In the genomic region with DNA sequence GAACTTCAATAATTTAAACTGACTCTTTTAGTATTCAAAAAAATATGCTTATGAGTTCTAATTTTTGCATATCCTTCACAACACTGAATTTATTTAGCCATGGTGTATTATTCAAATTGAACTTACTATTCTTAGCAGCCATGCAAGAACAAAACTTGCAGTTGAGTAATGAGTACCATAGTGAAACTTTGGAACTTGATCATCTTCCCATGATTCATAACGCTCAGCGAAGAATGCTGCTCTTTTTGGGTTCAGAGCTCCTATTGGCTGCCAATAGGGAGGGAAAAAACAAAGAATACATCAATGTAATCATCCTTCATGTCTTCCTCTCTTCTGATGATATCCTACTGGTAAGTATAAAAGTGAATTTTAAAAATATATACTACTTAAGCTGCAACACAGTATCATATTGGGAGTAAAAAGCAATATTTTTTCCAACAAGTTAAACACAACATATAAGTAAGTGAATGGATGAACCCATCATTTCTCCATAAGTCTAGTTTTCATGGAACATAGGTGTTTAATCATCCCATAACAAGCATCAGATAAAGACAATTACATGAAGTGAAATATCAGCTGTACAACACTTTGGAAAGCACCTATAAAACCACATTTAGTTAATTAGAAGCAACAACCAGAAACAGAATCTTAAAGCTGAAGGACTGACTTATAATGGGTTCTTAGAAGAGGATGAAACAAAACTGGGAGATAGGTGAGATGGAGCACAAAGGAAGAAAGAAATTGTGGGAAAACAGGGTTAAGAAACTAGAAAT, we compare ENCODE assay signal across 21 cellular contexts.
DNase-seq lines count a peak whose midpoint lies in the region; ATAC-seq and TF ChIP-seq lines count a peak whose summit lies in the region.
"Had no signal": no experiment of that assay in that cellular context is flagged by ENCODE, and none has a peak within 500 bp of the region (broad histone marks: within the 10 kb centered on the region; RNA-seq: fewer than 3 reads in every experiment).

No MANE protein-coding gene starts in this region.

- no peak overlapping the region for H3K18ac ChIP-seq in mesendoderm (ENCODE audit: low read length)

- TF ChIP-seq CTCF in MCF 10A (IDR thresholded peaks at IDR 0.05; ENCODE audit: unreplicated experiment), result no peak

- H3K36me3 Mint-ChIP-seq in activated T-cell treated with anti-CD3 and anti-CD28 coated beads, Interleukin-2, amount 50 U/mL, for 4 hours (ENCODE audit: insufficient read depth), result peaks cover 33% of the 10 kb centered on the region
- H3K36me3 Mint-ChIP-seq in T-helper 2 cell treated with Interferon-gamma antibody and Interleukin-4, amounts not matched to agents 5 μg/mL and 100 μg/mL, for 36 hours (ENCODE audit: low read depth), result peaks cover 16% of the 10 kb centered on the region
- peaks cover 13% of the 10 kb centered on the region for H3K36me3 Mint-ChIP-seq in MCF 10A (ENCODE audit: insufficient read depth, unreplicated experiment)

- no peak overlapping the region for H3K4me2 ChIP-seq in mesendoderm (ENCODE audit: low read length)
- H3K4me2 ChIP-seq: BLaER1 treated with 17β-estradiol and CSF1 and Interleukin-3, amounts not matched to agents 10 nM and 100 nM had no signal

- no peak overlapping the region for H3K27ac Mint-ChIP-seq in T-helper 2 cell treated with Interferon-gamma antibody and Interleukin-4, amounts not matched to agents 5 μg/mL and 100 μg/mL, for 36 hours
- H3K27ac Mint-ChIP-seq in MCF 10A (ENCODE audit: low read depth, unreplicated experiment), result no peak overlapping the region
- H3K27ac Mint-ChIP-seq: IgD-negative memory B cell, progenitor cell of endocrine pancreas had no signal

- no CpG with 5 or more reads among the region's 2 CpGs for WGBS in mesendoderm (ENCODE audit: extremely low coverage, insufficient coverage, low lambda C conversion rate)

- CTCF ChIA-PET in MCF 10A (lab: Yijun Ruan, JAX), result no interaction called here

- H3K4me1 ChIP-seq in mesendoderm (ENCODE audit: control insufficient read depth, low read depth, low read length), result no peaks in the 10 kb centered on the region
- H3K4me1 ChIP-seq: BLaER1 treated with 17β-estradiol and CSF1 and Interleukin-3, amounts not matched to agents 10 nM and 100 nM; body of pancreas; left lung; suprapubic skin; upper lobe of right lung had no signal

- H3K9ac ChIP-seq in mesendoderm (ENCODE audit: low read length), result no peak overlapping the region
- H3K9ac ChIP-seq: BLaER1 treated with 17β-estradiol and CSF1 and Interleukin-3, amounts not matched to agents 10 nM and 100 nM had no signal

- no peak overlapping the region for H4K5ac ChIP-seq in mesendoderm (ENCODE audit: low read length)

- no peak overlapping the region for H3K4ac ChIP-seq in mesendoderm (ENCODE audit: low read depth, low read length)

- no TSS peak for BruUV-seq in MCF 10A (replicated peaks; lab: Mats Ljungman, UMichigan)

- intact Hi-C loops in MCF 10A (cut with micrococcal nuclease), result no loop called here

- no peak overlapping the region for H4K8ac ChIP-seq in mesendoderm (ENCODE audit: low read depth, low read length)

- no peak overlapping the region for H2AK5ac ChIP-seq in mesendoderm (ENCODE audit: low read length)

- no peaks in the 10 kb centered on the region for H3K9me3 Mint-ChIP-seq in activated T-cell treated with anti-CD3 and anti-CD28 coated beads, Interleukin-2, amount 50 U/mL, for 4 hours
- H3K9me3 Mint-ChIP-seq in T-helper 2 cell treated with Interferon-gamma antibody and Interleukin-4, amounts not matched to agents 5 μg/mL and 100 μg/mL, for 36 hours, result no peaks in the 10 kb centered on the region
- no peaks in the 10 kb centered on the region for H3K9me3 Mint-ChIP-seq in MCF 10A (ENCODE audit: unreplicated experiment)
- H3K9me3 Mint-ChIP-seq: IgD-negative memory B cell had no signal

- no peaks in the 10 kb centered on the region for H3K79me1 ChIP-seq in mesendoderm (ENCODE audit: low read length)

- no peaks in the 10 kb centered on the region for H3K27me3 Mint-ChIP-seq in activated T-cell treated with anti-CD3 and anti-CD28 coated beads, Interleukin-2, amount 50 U/mL, for 4 hours (ENCODE audit: low read depth)
- no peaks in the 10 kb centered on the region for H3K27me3 Mint-ChIP-seq in T-helper 2 cell treated with Interferon-gamma antibody and Interleukin-4, amounts not matched to agents 5 μg/mL and 100 μg/mL, for 36 hours (ENCODE audit: low read depth)
- no peaks in the 10 kb centered on the region for H3K27me3 Mint-ChIP-seq in MCF 10A (ENCODE audit: insufficient read depth, unreplicated experiment)
- H3K27me3 Mint-ChIP-seq: IgD-negative memory B cell, progenitor cell of endocrine pancreas had no signal

- no peaks in the 10 kb centered on the region for H3K36me3 ChIP-seq in mesendoderm (ENCODE audit: control insufficient read depth, insufficient read depth, low read length)
- H3K36me3 ChIP-seq: left lung, suprapubic skin, upper lobe of right lung had no signal

- no peak overlapping the region for H3K4me3 ChIP-seq in mesendoderm (ENCODE audit: low read length)
- H3K4me3 ChIP-seq: BLaER1 treated with 17β-estradiol and CSF1 and Interleukin-3, amounts not matched to agents 10 nM and 100 nM; body of pancreas; left lung; suprapubic skin; upper lobe of right lung had no signal

- POLR2A ChIA-PET in MCF 10A (lab: Yijun Ruan, JAX), result interaction anchor here (1.4 kb wide), 1 partner anchor 27 kb away, joined by 3 read pairs; no protein-coding TSS in a partner anchor

- H2BK15ac ChIP-seq in mesendoderm (replicated peaks; ENCODE audit: low read depth), result no peak overlapping the region

- DNase-seq in activated T-cell treated with anti-CD3 and anti-CD28 coated beads, Interleukin-2, amount 50 U/mL, for 4 hours, result no peak
- DNase-seq in activated T-cell treated with anti-CD3 and anti-CD28 coated beads, Interleukin-2, amount 50 U/mL, for 48 hours, result no peak
- peak; percentile 11 for DNase-seq in T-helper 2 cell treated with Interferon-gamma antibody and Interleukin-4, amounts not matched to agents 5 μg/mL and 100 μg/mL, for 36 hours (ENCODE audit: low spot score)
- DNase-seq in myocyte (ENCODE audit: low read depth) (peak; percentile 13), MCF 10A (ENCODE audit: unreplicated experiment) (no peak), mesendoderm (no peak)
- DNase-seq: body of pancreas, dermis blood vessel endothelial cell, hypothalamus, left lung, NCI-H1092 treated with DMSO at 0.1 percent for 48 hours, NCI-H187 treated with DMSO at 0.1 percent for 48 hours, SHP77 treated with DMSO at 0.1 percent for 48 hours, upper lobe of right lung had no signal

- peaks cover 11% of the 10 kb centered on the region for H3K4me1 Mint-ChIP-seq in activated T-cell treated with anti-CD3 and anti-CD28 coated beads, Interleukin-2, amount 50 U/mL, for 4 hours (ENCODE audit: low read depth)
- peaks cover 5% of the 10 kb centered on the region for H3K4me1 Mint-ChIP-seq in T-helper 2 cell treated with Interferon-gamma antibody and Interleukin-4, amounts not matched to agents 5 μg/mL and 100 μg/mL, for 36 hours (ENCODE audit: low read depth)
- H3K4me1 Mint-ChIP-seq in MCF 10A (ENCODE audit: insufficient read depth, unreplicated experiment), result no peaks in the 10 kb centered on the region
- H3K4me1 Mint-ChIP-seq: IgD-negative memory B cell had no signal

- H3K27ac ChIP-seq in mesendoderm (ENCODE audit: low read depth, low read length), result no peak overlapping the region
- H3K27ac ChIP-seq: BLaER1 treated with 17β-estradiol and CSF1 and Interleukin-3, amounts not matched to agents 10 nM and 100 nM; body of pancreas; left lung; suprapubic skin; upper lobe of right lung; VCaP had no signal

- peak; percentile 93 to 94 for ATAC-seq in activated T-cell treated with anti-CD3 and anti-CD28 coated beads, Interleukin-2, amount 50 U/mL, for 4 hours
- peak; percentile 55 for ATAC-seq in HG02852 (IDR thresholded peaks at IDR 0.05; ENCODE audit: unreplicated experiment)
- ATAC-seq: body of pancreas, left lung, Panc1, upper lobe of right lung had no signal

- H2BK120ac ChIP-seq in mesendoderm (ENCODE audit: low read depth, low read length), result no peak overlapping the region

- no peak overlapping the region for H3K4me3 Mint-ChIP-seq in activated T-cell treated with anti-CD3 and anti-CD28 coated beads, Interleukin-2, amount 50 U/mL, for 4 hours
- H3K4me3 Mint-ChIP-seq in T-helper 2 cell treated with Interferon-gamma antibody and Interleukin-4, amounts not matched to agents 5 μg/mL and 100 μg/mL, for 36 hours, result no peak overlapping the region
- no peak overlapping the region for H3K4me3 Mint-ChIP-seq in MCF 10A (ENCODE audit: unreplicated experiment)
- H3K4me3 Mint-ChIP-seq: IgD-negative memory B cell had no signal

- no peak overlapping the region for H2BK5ac ChIP-seq in mesendoderm (ENCODE audit: low read length)

- H3K27me3 ChIP-seq in mesendoderm (ENCODE audit: insufficient read depth, low read length, poor library complexity), result no peaks in the 10 kb centered on the region
- H3K27me3 ChIP-seq: BLaER1 treated with 17β-estradiol and CSF1 and Interleukin-3, amounts not matched to agents 10 nM and 100 nM; body of pancreas; left lung; suprapubic skin; upper lobe of right lung had no signal

- no peaks in the 10 kb centered on the region for H3K79me2 ChIP-seq in mesendoderm (ENCODE audit: control insufficient read depth, insufficient read depth, low read length)

- H3K56ac ChIP-seq in mesendoderm (ENCODE audit: low read length), result no peak overlapping the region

- no peak overlapping the region for H3K23ac ChIP-seq in mesendoderm (ENCODE audit: low read length)

Comparison
In these comparisons a context has a peak if more than half of its experiments do, and no peak if none do; other contexts are left out.
1. DNase-seq: peak in T-helper 2 cell treated with Interferon-gamma antibody and Interleukin-4, amounts not matched to agents 5 μg/mL and 100 μg/mL, for 36 hours (single experiment) and myocyte (single experiment); none in activated T-cell treated with anti-CD3 and anti-CD28 coated beads, Interleukin-2, amount 50 U/mL, for 4 hours (single experiment), activated T-cell treated with anti-CD3 and anti-CD28 coated beads, Interleukin-2, amount 50 U/mL, for 48 hours (0 of 2), MCF 10A (single experiment) and mesendoderm (single experiment).